ENCODE assay signal across 7 cellular contexts in the genomic region with DNA sequence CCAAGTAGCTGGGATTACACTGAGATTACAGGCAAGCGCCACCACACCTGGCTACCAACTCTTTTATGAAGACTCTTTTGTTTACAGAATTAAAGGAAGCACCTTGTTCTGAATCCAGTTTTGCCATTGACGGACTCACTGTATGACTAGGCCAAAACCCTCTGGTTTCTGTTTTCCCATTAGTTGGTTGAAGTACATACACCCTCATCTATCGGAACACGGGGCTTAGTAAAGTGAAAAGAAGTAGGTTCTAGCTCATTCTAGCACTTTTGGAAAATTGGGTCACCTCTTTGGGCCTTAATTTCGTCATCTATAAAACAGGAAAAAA.
A peak's percentile ranks its signal among the peaks of the same experiment; 100 is the strongest.
DNase-seq lines count a peak whose midpoint lies in the region; ATAC-seq and TF ChIP-seq lines count a peak whose summit lies in the region.

No MANE protein-coding gene starts in this region.

- H3K79me2 ChIP-seq in hepatocyte: peaks cover 43% of the 10 kb centered on the region

- H3K4me2 ChIP-seq in hepatocyte: peak overlapping the region; percentile 73

- peak overlapping the region; percentile 97 for H3K27ac Mint-ChIP-seq in stimulated activated effector memory CD8-positive, alpha-beta T cell treated with anti-CD3 and anti-CD28 coated beads, Interleukin-12 subunit alpha, Interleukin-12 subunit beta, amount 100 ng/mL, for 72 hours

- H4K20me1 ChIP-seq in hepatocyte (ENCODE audit: insufficient read depth, poor library complexity, severe bottlenecking): no peaks in the 10 kb centered on the region

- no peaks in the 10 kb centered on the region for H3K9me2 ChIP-seq in hepatocyte (replicated peaks; ENCODE audit: insufficient read depth)

- H3K4me3 ChIP-seq in HFF-Myc (replicated peaks; ENCODE audit: low read depth, low read length) (peak overlapping the region; percentile 58), WI38 (ENCODE audit: low read depth, low read length) (peak overlapping the region; percentile 96), hepatocyte (no peak overlapping the region)

- no peaks in the 10 kb centered on the region for H3K36me3 ChIP-seq in hepatocyte (replicated peaks; ENCODE audit: insufficient read depth, low read depth)

- no peaks in the 10 kb centered on the region for H3K9me3 Mint-ChIP-seq in stimulated activated effector memory CD8-positive, alpha-beta T cell treated with anti-CD3 and anti-CD28 coated beads, Interleukin-12 subunit alpha, Interleukin-12 subunit beta, amount 100 ng/mL, for 72 hours

- DNase-seq in HFF-Myc (ENCODE audit: extremely low read depth, low read depth) (no peak), hepatocyte (ENCODE audit: low spot score) (no peak), NCI-H748 (lab: John Stamatoyannopoulos, UW; ENCODE audit: unreplicated experiment) (no peak)
- DNase-seq in stimulated activated effector memory CD8-positive, alpha-beta T cell treated with anti-CD3 and anti-CD28 coated beads, Interleukin-12 subunit alpha, Interleukin-12 subunit beta, amount 100 ng/mL, for 72 hours (ENCODE audit: low spot score in 2 of 2): peak in 1 of 2 donors; percentile 46
- no peak for DNase-seq in activated CD8-positive, alpha-beta memory T cell treated with anti-CD3 and anti-CD28 coated beads, Interleukin-2, amount 50 U/mL, for 48 hours

- no peaks in the 10 kb centered on the region for H3K9me3 ChIP-seq in hepatocyte (ENCODE audit: low read depth)

- TF ChIP-seq CTCF in HFF-Myc (IDR thresholded peaks at IDR 0.05; ENCODE audit: low read depth, low read length, missing control alignments): no peak
- TF ChIP-seq CTCF in WI38 (IDR thresholded peaks at IDR 0.05; ENCODE audit: low read depth, low read length): no peak
- no peak for TF ChIP-seq CTCF in hepatocyte (IDR thresholded peaks at IDR 0.05; ENCODE audit: poor library complexity)

- ATAC-seq in stimulated activated effector memory CD8-positive, alpha-beta T cell treated with anti-CD3 and anti-CD28 coated beads, Interleukin-12 subunit alpha, Interleukin-12 subunit beta, amount 100 ng/mL, for 72 hours: no peak
- no peak for ATAC-seq in GM21723 (IDR thresholded peaks at IDR 0.05; ENCODE audit: unreplicated experiment)

- 74% methylated on average over 5 of the region's 5 CpGs for WGBS in hepatocyte (ENCODE audit: low lambda C conversion rate, missing lambda C conversion rate)

- no peaks in the 10 kb centered on the region for H3K4me1 Mint-ChIP-seq in stimulated activated effector memory CD8-positive, alpha-beta T cell treated with anti-CD3 and anti-CD28 coated beads, Interleukin-12 subunit alpha, Interleukin-12 subunit beta, amount 100 ng/mL, for 72 hours

- H3K27ac ChIP-seq in hepatocyte: peak overlapping the region; percentile 97

- H3K4me3 Mint-ChIP-seq in stimulated activated effector memory CD8-positive, alpha-beta T cell treated with anti-CD3 and anti-CD28 coated beads, Interleukin-12 subunit alpha, Interleukin-12 subunit beta, amount 100 ng/mL, for 72 hours: peak overlapping the region; percentile 78

- peaks cover 15% of the 10 kb centered on the region for H3K4me1 ChIP-seq in hepatocyte (ENCODE audit: insufficient read depth)

- peaks cover 33% of the 10 kb centered on the region for H3K36me3 Mint-ChIP-seq in stimulated activated effector memory CD8-positive, alpha-beta T cell treated with anti-CD3 and anti-CD28 coated beads, Interleukin-12 subunit alpha, Interleukin-12 subunit beta, amount 100 ng/mL, for 72 hours

- no peaks in the 10 kb centered on the region for H3K27me3 ChIP-seq in hepatocyte

- H2AFZ ChIP-seq in hepatocyte: peak overlapping the region; percentile 82
